ENCODE assay signal across 1 cellular context in genomic region chr7:332646-333398, GRCh38.
A peak's percentile ranks its signal among the peaks of the same experiment; 100 is the strongest.
TF ChIP-seq lines count a peak whose summit lies in the region.

No MANE protein-coding gene starts in this region.

TF ChIP-seq in HCT116, 20 proteins besides CTCF, POLR2A, EP300 and RAD21 (continued from another document):
- TF ChIP-seq REST (IDR thresholded peaks at IDR 0.05; ENCODE audit: low read depth), result no peak
- TF ChIP-seq CBX3 (IDR thresholded peaks at IDR 0.05; ENCODE audit: low read depth), result no peak
- TF ChIP-seq MAX (IDR thresholded peaks at IDR 0.05), result peak; percentile 97
- no peak for TF ChIP-seq ZFX (IDR thresholded peaks at IDR 0.05)
- no peak for TF ChIP-seq CEBPB (IDR thresholded peaks at IDR 0.05; ENCODE audit: low read depth)
- TF ChIP-seq ELF1 (IDR thresholded peaks at IDR 0.05; ENCODE audit: borderline replicate concordance, low read depth), result no peak
- no peak for TF ChIP-seq POLR2AphosphoS5 (IDR thresholded peaks at IDR 0.05; ENCODE audit: low read depth, low read length)
- TF ChIP-seq FOSL1 (IDR thresholded peaks at IDR 0.05; ENCODE audit: low read depth), result no peak
- TF ChIP-seq EZH2phosphoT487 (IDR thresholded peaks at IDR 0.05; ENCODE audit: borderline replicate concordance), result no peak
- TF ChIP-seq ATF3 (IDR thresholded peaks at IDR 0.05), result no peak
- peak; percentile 46 for TF ChIP-seq TCF7L2 (IDR thresholded peaks at IDR 0.05; ENCODE audit: borderline replicate concordance, extremely low read depth, insufficient read depth, insufficient read length)
- no peak for TF ChIP-seq EZH2 (IDR thresholded peaks at IDR 0.05)
